In genomic region chr7:106772655-106773108, GRCh38 we compare ENCODE assay signal across 13 cellular contexts.
DNase-seq lines count a peak whose midpoint lies in the region; ATAC-seq and TF ChIP-seq lines count a peak whose summit lies in the region.
"Had no signal": no experiment of that assay in that cellular context is flagged by ENCODE, and none has a peak within 500 bp of the region (broad histone marks: within the 10 kb centered on the region; RNA-seq: fewer than 3 reads in every experiment).

No MANE protein-coding gene starts in this region.

- no peaks in the 10 kb centered on the region for H3K9me3 ChIP-seq in SJSA1 (replicated peaks)
- H3K9me3 ChIP-seq in skeletal muscle satellite cell (replicated peaks; ENCODE audit: low read length) = no peaks in the 10 kb centered on the region

- peak overlapping the region; percentile 91 for H3K27ac Mint-ChIP-seq in activated CD4-positive, alpha-beta T cell treated with anti-CD3 and anti-CD28 coated beads for 36 hours
- no peak overlapping the region for H3K27ac Mint-ChIP-seq in activated CD4-positive, alpha-beta T cell treated with anti-CD3 and anti-CD28 coated beads, Interleukin-2, amount 10 ng/mL, durations not matched to agents 7 days and 5 days

- H3K4me1 Mint-ChIP-seq in activated CD4-positive, alpha-beta T cell treated with anti-CD3 and anti-CD28 coated beads for 36 hours = peaks cover 66% of the 10 kb centered on the region
- peaks cover 13% of the 10 kb centered on the region for H3K4me1 Mint-ChIP-seq in activated CD4-positive, alpha-beta T cell treated with anti-CD3 and anti-CD28 coated beads, Interleukin-2, amount 10 ng/mL, durations not matched to agents 7 days and 5 days
- H3K4me1 Mint-ChIP-seq: neural crest cell had no signal

- CTCF ChIA-PET in activated CD4-positive, alpha-beta T cell treated with anti-CD3 and anti-CD28 coated beads for 36 hours (lab: Charles Lee) = no interaction called here
- CTCF ChIA-PET in activated CD4-positive, alpha-beta T cell treated with anti-CD3 and anti-CD28 coated beads, Interleukin-2, amount 10 ng/mL, durations not matched to agents 7 days and 5 days (lab: Charles Lee) = no interaction called here

- no peak for DNase-seq in activated CD4-positive, alpha-beta T cell treated with anti-CD3 and anti-CD28 coated beads for 36 hours
- DNase-seq in activated CD4-positive, alpha-beta T cell treated with anti-CD3 and anti-CD28 coated beads, Interleukin-2, amount 10 ng/mL, durations not matched to agents 7 days and 5 days = no peak
- DNase-seq in SJSA1 (ENCODE audit: low read depth in 1 of 2, low spot score in 2 of 2) (peak in 1 of 2 experiments; percentile 85), fibroblast of mammary gland (ENCODE audit: low read depth) (peak; percentile 83), NCI-H82 treated with DMSO at 0.1 percent for 48 hours (lab: John Stamatoyannopoulos, UW; ENCODE audit: unreplicated experiment) (no peak), epidermal melanocyte (ENCODE audit: insufficient read length, low spot score) (no peak)
- DNase-seq: dorsolateral prefrontal cortex; NCI-H1105; NCI-H748 treated with DMSO at 0.1 percent for 48 hours; stimulated activated CD4-positive, alpha-beta T cell treated with anti-CD3 and anti-CD28 coated beads, Interleukin-4, amount 100 ng/mL, for 24 hours had no signal

- H3K4me1 ChIP-seq in SJSA1 (replicated peaks) (peaks cover 82% of the 10 kb centered on the region), skeletal muscle satellite cell (ENCODE audit: control insufficient read depth, insufficient read depth, low read length) (peaks cover 64% of the 10 kb centered on the region)

- peak overlapping the region; percentile 34 for H3K9ac ChIP-seq in skeletal muscle satellite cell (ENCODE audit: low read depth, low read length)

- H3K36me3 ChIP-seq in SJSA1 (peaks cover 14% of the 10 kb centered on the region), skeletal muscle satellite cell (ENCODE audit: insufficient read depth, low read length) (no peaks in the 10 kb centered on the region)

- no peaks in the 10 kb centered on the region for H3K27me3 Mint-ChIP-seq in activated CD4-positive, alpha-beta T cell treated with anti-CD3 and anti-CD28 coated beads for 36 hours
- no peaks in the 10 kb centered on the region for H3K27me3 Mint-ChIP-seq in activated CD4-positive, alpha-beta T cell treated with anti-CD3 and anti-CD28 coated beads, Interleukin-2, amount 10 ng/mL, durations not matched to agents 7 days and 5 days

- H3K27me3 ChIP-seq in SJSA1 (replicated peaks) (no peaks in the 10 kb centered on the region), skeletal muscle satellite cell (ENCODE audit: control insufficient read depth, insufficient read depth, low read length) (no peaks in the 10 kb centered on the region)
- H3K27me3 ChIP-seq: dorsolateral prefrontal cortex had no signal

- peak overlapping the region; percentile 41 for H3K4me2 ChIP-seq in skeletal muscle satellite cell (ENCODE audit: low read length)

- POLR2A ChIA-PET in activated CD4-positive, alpha-beta T cell treated with anti-CD3 and anti-CD28 coated beads for 36 hours (lab: Charles Lee) = no interaction called here
- POLR2A ChIA-PET in activated CD4-positive, alpha-beta T cell treated with anti-CD3 and anti-CD28 coated beads, Interleukin-2, amount 10 ng/mL, durations not matched to agents 7 days and 5 days (lab: Charles Lee) = no interaction called here

- peaks cover 15% of the 10 kb centered on the region for H3K9me3 Mint-ChIP-seq in activated CD4-positive, alpha-beta T cell treated with anti-CD3 and anti-CD28 coated beads for 36 hours (ENCODE audit: low read depth)
- peaks cover 10% of the 10 kb centered on the region for H3K9me3 Mint-ChIP-seq in activated CD4-positive, alpha-beta T cell treated with anti-CD3 and anti-CD28 coated beads, Interleukin-2, amount 10 ng/mL, durations not matched to agents 7 days and 5 days

- H3K36me3 Mint-ChIP-seq in activated CD4-positive, alpha-beta T cell treated with anti-CD3 and anti-CD28 coated beads for 36 hours (ENCODE audit: low read depth) = peaks cover 4% of the 10 kb centered on the region
- H3K36me3 Mint-ChIP-seq in activated CD4-positive, alpha-beta T cell treated with anti-CD3 and anti-CD28 coated beads, Interleukin-2, amount 10 ng/mL, durations not matched to agents 7 days and 5 days (ENCODE audit: low read depth) = peaks cover 2% of the 10 kb centered on the region

- TF ChIP-seq CTCF in fibroblast of mammary gland (conservative IDR thresholded peaks at IDR 0.05; ENCODE audit: control insufficient read depth, insufficient read depth, low read depth, low read length) = no peak

- intact Hi-C loops in activated CD4-positive, alpha-beta T cell treated with anti-CD3 and anti-CD28 coated beads for 36 hours (cut with DNase I, micrococcal nuclease) = loop anchor here (1.0 to 10.0 kb wide), 10 partner anchors 28 to 1042 kb away; partner anchors contain the start of gene PIK3CG (in 2 of the 2)

- peak; percentile 79 for ATAC-seq in activated CD4-positive, alpha-beta T cell treated with anti-CD3 and anti-CD28 coated beads for 36 hours
- ATAC-seq in HG03565 (IDR thresholded peaks at IDR 0.05; ENCODE audit: unreplicated experiment) = no peak

- H3K4me3 ChIP-seq in SJSA1 (no peak overlapping the region), fibroblast of mammary gland (ENCODE audit: control insufficient read depth, low read depth, low read length) (no peak overlapping the region), skeletal muscle satellite cell (ENCODE audit: low read length) (no peak overlapping the region)
- H3K4me3 ChIP-seq: dorsolateral prefrontal cortex had no signal

- peak overlapping the region; percentile 27 for H3K4me3 Mint-ChIP-seq in activated CD4-positive, alpha-beta T cell treated with anti-CD3 and anti-CD28 coated beads for 36 hours
- H3K4me3 Mint-ChIP-seq in activated CD4-positive, alpha-beta T cell treated with anti-CD3 and anti-CD28 coated beads, Interleukin-2, amount 10 ng/mL, durations not matched to agents 7 days and 5 days = no peak overlapping the region
- H3K4me3 Mint-ChIP-seq: neural crest cell had no signal

- peak overlapping the region; percentile 96 for H3K27ac ChIP-seq in SJSA1
- H3K27ac ChIP-seq: dorsolateral prefrontal cortex had no signal
